ENCODE assay signal across 9 cellular contexts in genomic region chr12:47704719-47705118, GRCh38. TPM values are rescaled to one million over a fixed set of nuclear protein-coding genes. Genes with fewer than 3 reads are reported as not detected.
DNase-seq lines count a peak whose midpoint lies in the region; ATAC-seq, FAIRE-seq and TF ChIP-seq lines count a peak whose summit lies in the region.
"Had no signal": no experiment of that assay in that cellular context is flagged by ENCODE, and none has a peak within 500 bp of the region (broad histone marks: within the 10 kb centered on the region; RNA-seq: fewer than 3 reads in every experiment).

No MANE protein-coding gene starts in this region.

- CTCF ChIA-PET in HepG2 (lab: Yijun Ruan, JAX; ENCODE audit: low intra/inter-chr PET ratio, low total read pairs), result no interaction called here

- in situ Hi-C loops in HepG2 (cut with HindIII; ENCODE audit: extremely low pct_ligation_motif_present, low pct_unique_long_range_greater_than_20kb), result no loop called here

- H3K27me3 ChIP-seq in HepG2 (ENCODE audit: control insufficient read depth in 1 of 2, insufficient read depth in 2 of 2, low read length in 2 of 2), result no peaks in the 10 kb centered on the region; a peak in 1 of 5 replicates
- no peaks in the 10 kb centered on the region for H3K27me3 ChIP-seq in right lobe of liver
- no peaks in the 10 kb centered on the region for H3K27me3 ChIP-seq in ascending aorta
- no peaks in the 10 kb centered on the region for H3K27me3 ChIP-seq in vagina
- H3K27me3 ChIP-seq: Peyer's patch had no signal

- peaks cover 14% of the 10 kb centered on the region for H3K36me3 Mint-ChIP-seq in memory B cell

- H3K4me1 Mint-ChIP-seq in memory B cell, result peaks cover 50% of the 10 kb centered on the region

- FAIRE-seq in HepG2 (lab: Jason Lieb, UNC), result no peak

- intact Hi-C loops in HepG2 (cut with micrococcal nuclease; ENCODE audit: unreplicated experiment), result no loop called here
- intact Hi-C loops in right lobe of liver (cut with DNase I), result no loop called here
- intact Hi-C loops in ascending aorta (cut with DNase I), result loop anchor here (5.0 to 10.0 kb wide), 2 partner anchors 198 to 260 kb away; partner anchors contain the start of genes TMEM106C and VDR
- intact Hi-C loops in vagina (cut with DNase I), result no loop called here

- H3K27ac ChIP-seq in HepG2 (ENCODE audit: extremely low read length, insufficient read depth, low read length) (no peak overlapping the region), right lobe of liver (no peak overlapping the region), ascending aorta (no peak overlapping the region), vagina (no peak overlapping the region)

- H3K9ac ChIP-seq in HepG2 (ENCODE audit: insufficient read depth, low read depth, low read length), result peak overlapping the region; percentile 86

- H2AFZ ChIP-seq in HepG2 (ENCODE audit: low read length), result no peak overlapping the region

- DNase-seq in HepG2 (ENCODE audit: low spot score) (no peak), right lobe of liver (no peak), ascending aorta (ENCODE audit: low spot score in 2 of 2) (no peak), memory B cell (ENCODE audit: low spot score in 2 of 2) (no peak), vagina (ENCODE audit: extremely low spot score in 2 of 2) (no peak)
- DNase-seq in activated effector memory CD4-positive, alpha-beta T cell treated with anti-CD3 and anti-CD28 coated beads, Interleukin-2, amount 50 U/mL, for 16 hours, result no peak

- TF ChIP-seq CTCF in HepG2 (CRISPR knock-in tag; IDR thresholded peaks at IDR 0.05) (no peak), right lobe of liver (IDR thresholded peaks at IDR 0.05) (no peak), ascending aorta (IDR thresholded peaks at IDR 0.05) (no peak), vagina (IDR thresholded peaks at IDR 0.05) (no peak)

- peak overlapping the region; percentile 63 for H3K27ac Mint-ChIP-seq in memory B cell

- H3K36me3 ChIP-seq in HepG2 (replicated peaks in 1 of 2; ENCODE audit: control insufficient read depth in 1 of 2, insufficient read depth in 2 of 2, low read length in 2 of 2) (peaks cover 3 to 4% of the 10 kb centered on the region in 2 experiments; a peak in 2 of 5 replicates), right lobe of liver (peaks cover 0 to 9% (median 3%) of the 10 kb centered on the region in 4 donors), ascending aorta (peaks cover 0 to 9% of the 10 kb centered on the region in 2 donors), vagina (no peaks in the 10 kb centered on the region)

- TF ChIP-seq POLR2A in HepG2 (IDR thresholded peaks at IDR 0.05; ENCODE audit: insufficient read depth in 1 of 2, low read depth in 2 of 2, low read length in 2 of 2) (no peak), right lobe of liver (IDR thresholded peaks at IDR 0.05) (no peak), vagina (IDR thresholded peaks at IDR 0.05) (no peak)

- no peaks in the 10 kb centered on the region for H3K27me3 Mint-ChIP-seq in memory B cell

- WGBS in HepG2 (ENCODE audit: low lambda C conversion rate), result 95% methylated on average over 9 of the region's 9 CpGs
- 83% methylated on average over 9 of the region's 9 CpGs for WGBS in right lobe of liver (ENCODE audit: insufficient coverage, low coverage, low lambda C conversion rate, missing lambda C conversion rate)

- no peak for TF ChIP-seq RAD21 in HepG2 (CRISPR knock-in tag; IDR thresholded peaks at IDR 0.05)

- ATAC-seq in HepG2 (no peak), right lobe of liver (no peak), memory B cell (ENCODE audit: low read depth) (no peak), GM19328 (IDR thresholded peaks at IDR 0.05; ENCODE audit: unreplicated experiment) (no peak), HG03460 (IDR thresholded peaks at IDR 0.05; ENCODE audit: unreplicated experiment) (no peak)

- peak overlapping the region; percentile 86 for H3K4me2 ChIP-seq in HepG2 (ENCODE audit: low read depth, low read length)

- H3K4me3 ChIP-seq in HepG2 (replicated peaks in 1 of 3; ENCODE audit: insufficient read depth in 1 of 3, low read depth in 2 of 3, low read length in 3 of 3), result peak overlapping the region; percentile 83 to 93 (median 91)
- no peak overlapping the region for H3K4me3 ChIP-seq in right lobe of liver
- H3K4me3 ChIP-seq in ascending aorta, result peak overlapping the region; percentile 94 to 95
- H3K4me3 ChIP-seq in vagina, result peak overlapping the region; percentile 79 to 84

- H4K20me1 ChIP-seq in HepG2 (ENCODE audit: insufficient read depth, low read length), result no peaks in the 10 kb centered on the region

- no peaks in the 10 kb centered on the region for H3K9me3 ChIP-seq in HepG2 (ENCODE audit: low read length)
- H3K9me3 ChIP-seq in right lobe of liver, result no peaks in the 10 kb centered on the region
- H3K9me3 ChIP-seq in ascending aorta, result no peaks in the 10 kb centered on the region
- no peaks in the 10 kb centered on the region for H3K9me3 ChIP-seq in vagina
- H3K9me3 ChIP-seq: Peyer's patch had no signal

- H3K4me3 Mint-ChIP-seq in memory B cell, result peak overlapping the region; percentile 99

- no peak for TF ChIP-seq EP300 in HepG2 (IDR thresholded peaks at IDR 0.05; ENCODE audit: low read depth in 2 of 2, low read length in 2 of 2)
- TF ChIP-seq EP300 in HepG2 (CRISPR knock-in tag; IDR thresholded peaks at IDR 0.05; ENCODE audit: borderline replicate concordance), result no peak

- H3K79me2 ChIP-seq in HepG2 (ENCODE audit: insufficient read depth, low read length), result peaks cover 26% of the 10 kb centered on the region

- no TSS peak for BruUV-seq in HepG2 (replicated peaks; lab: Mats Ljungman, UMichigan)

- H3K4me1 ChIP-seq in HepG2 (ENCODE audit: insufficient read depth, low read length) (peaks cover 39% of the 10 kb centered on the region), right lobe of liver (peaks cover 0 to 7% (median 3%) of the 10 kb centered on the region in 4 donors), ascending aorta (peaks cover 0 to 6% of the 10 kb centered on the region in 2 donors), vagina (peaks cover 41% of the 10 kb centered on the region)

- POLR2A ChIA-PET in HepG2 (lab: Yijun Ruan, JAX), result no interaction called here

- H3K9me3 Mint-ChIP-seq in memory B cell, result no peaks in the 10 kb centered on the region

RNA-seq across cellular contexts. Expression of gene RPAP3, which starts 1.1 kb away (rescaled TPM):
- 32.8 and 54.2 TPM in 2 replicates for total RNA-seq in HepG2 (2016; rRNA removed; fragmentation: Illumina TruSeq; extraction: Trizol)
- total RNA-seq in HepG2 (2016; cell fraction: cytosol; rRNA removed; fragmentation: Illumina TruSeq; extraction: Trizol; ENCODE audit: low read depth), result 1.8 and 2.4 TPM in 2 replicates
- 32.6 and 56.0 TPM in 2 replicates for total RNA-seq in HepG2 (2016; cell fraction: insoluble cytoplasmic fraction; rRNA removed; fragmentation: Illumina TruSeq; extraction: Trizol)
- total RNA-seq in HepG2 (2016; cell fraction: membrane; rRNA removed; fragmentation: Illumina TruSeq; extraction: Trizol), result 6.0 and 7.0 TPM in 2 replicates
- 20.5 and 22.8 TPM in 2 replicates for total RNA-seq in HepG2 (2016; cell fraction: nucleus; rRNA removed; fragmentation: Illumina TruSeq; extraction: Trizol)
- polyA plus RNA-seq in HepG2 (2011; rRNA removed), result 6.0 and 8.8 TPM in 2 replicates
- polyA plus RNA-seq in HepG2 (2011; cell fraction: cytosol; rRNA removed), result 2.6 and 4.0 TPM in 2 replicates
- 2.1 and 4.0 TPM in 2 replicates for polyA plus RNA-seq in HepG2 (2011; cell fraction: nucleus; rRNA removed)
- polyA plus RNA-seq in HepG2 (2012), result 12.7 and 13.8 TPM in 2 replicates
- 1.9 and 2.4 TPM in 2 replicates for polyA plus RNA-seq in HepG2 (2016; cell fraction: cytosol; fragmentation: Illumina TruSeq; extraction: Trizol; ENCODE audit: low read depth)
- 54.9 and 56.4 TPM in 2 replicates for polyA plus RNA-seq in HepG2 (2016; cell fraction: insoluble cytoplasmic fraction; fragmentation: Illumina TruSeq; extraction: Trizol; ENCODE audit: low read depth)
- polyA plus RNA-seq in HepG2 (2016; cell fraction: membrane; fragmentation: Illumina TruSeq; extraction: Trizol; ENCODE audit: low read depth), result 4.1 and 4.9 TPM in 2 replicates
- 28.1 and 29.6 TPM in 2 replicates for polyA plus RNA-seq in HepG2 (2016; cell fraction: nucleus; fragmentation: Illumina TruSeq; extraction: Trizol; ENCODE audit: insufficient read depth, low read depth)
- 1.6 and 3.1 TPM in 2 replicates for polyA minus RNA-seq in HepG2 (2011; rRNA and poly(A)+ RNA removed; ENCODE audit: low replicate concordance)
- polyA minus RNA-seq in HepG2 (2011; cell fraction: cytosol; rRNA and poly(A)+ RNA removed), result 6.3 and 6.5 TPM in 2 replicates
- 25.4 and 29.5 TPM in 2 replicates for polyA minus RNA-seq in HepG2 (2011; cell fraction: nucleus; rRNA and poly(A)+ RNA removed)
- total RNA-seq in right lobe of liver, result 10 to 100 TPM in 3 of 6 experiments, 1 to 10 TPM in 3; 6.9 to 13.2 (median 10.4) TPM
- 8.1 TPM for total RNA-seq in ascending aorta
- 19.2 TPM for total RNA-seq in vagina

RNA-seq across cellular contexts. Expression of gene ENDOU, which starts 20.6 kb away (rescaled TPM):
- total RNA-seq in HepG2 (2016; rRNA removed; fragmentation: Illumina TruSeq; extraction: Trizol) (not detected in 2 replicates), right lobe of liver (not detected), ascending aorta (not detected), vagina (21.4 TPM)
- total RNA-seq in HepG2 (2016; cell fraction: cytosol; rRNA removed; fragmentation: Illumina TruSeq; extraction: Trizol; ENCODE audit: low read depth), result not detected in 2 replicates
- total RNA-seq in HepG2 (2016; cell fraction: insoluble cytoplasmic fraction; rRNA removed; fragmentation: Illumina TruSeq; extraction: Trizol), result not detected in 2 replicates
- not detected in 2 replicates for total RNA-seq in HepG2 (2016; cell fraction: membrane; rRNA removed; fragmentation: Illumina TruSeq; extraction: Trizol)
- total RNA-seq in HepG2 (2016; cell fraction: nucleus; rRNA removed; fragmentation: Illumina TruSeq; extraction: Trizol), result not detected in 2 replicates
- polyA plus RNA-seq in HepG2 (2011; rRNA removed), result not detected in 2 replicates
- not detected in 2 replicates for polyA plus RNA-seq in HepG2 (2011; cell fraction: cytosol; rRNA removed)
- polyA plus RNA-seq in HepG2 (2011; cell fraction: nucleus; rRNA removed), result not detected in 2 replicates
- not detected in 2 replicates for polyA plus RNA-seq in HepG2 (2012)
- not detected in 2 replicates for polyA plus RNA-seq in HepG2 (2016; cell fraction: cytosol; fragmentation: Illumina TruSeq; extraction: Trizol; ENCODE audit: low read depth)
- polyA plus RNA-seq in HepG2 (2016; cell fraction: insoluble cytoplasmic fraction; fragmentation: Illumina TruSeq; extraction: Trizol; ENCODE audit: low read depth), result not detected in 2 replicates
- not detected in 2 replicates for polyA plus RNA-seq in HepG2 (2016; cell fraction: membrane; fragmentation: Illumina TruSeq; extraction: Trizol; ENCODE audit: low read depth)
- polyA plus RNA-seq in HepG2 (2016; cell fraction: nucleus; fragmentation: Illumina TruSeq; extraction: Trizol; ENCODE audit: insufficient read depth, low read depth), result not detected in 2 replicates
- polyA minus RNA-seq in HepG2 (2011; rRNA and poly(A)+ RNA removed; ENCODE audit: low replicate concordance), result not detected in 2 replicates
- not detected in 2 replicates for polyA minus RNA-seq in HepG2 (2011; cell fraction: cytosol; rRNA and poly(A)+ RNA removed)
- polyA minus RNA-seq in HepG2 (2011; cell fraction: nucleus; rRNA and poly(A)+ RNA removed), result not detected in 2 replicates
- total RNA-seq: Peyer's patch had no signal

RNA-seq across cellular contexts. Expression of gene RAPGEF3, which starts 54.0 kb away (rescaled TPM):
- total RNA-seq in HepG2 (2016; rRNA removed; fragmentation: Illumina TruSeq; extraction: Trizol) (0.07 TPM in 1 of 2 replicates, not detected in the other), right lobe of liver (1 to 10 TPM in 5 of 6 experiments, under 1 TPM in 1; 0.81 to 4.6 (median 2.6) TPM), ascending aorta (165 TPM), vagina (52.3 TPM)
- total RNA-seq in HepG2 (2016; cell fraction: cytosol; rRNA removed; fragmentation: Illumina TruSeq; extraction: Trizol; ENCODE audit: low read depth), result not detected in 2 replicates
- total RNA-seq in HepG2 (2016; cell fraction: insoluble cytoplasmic fraction; rRNA removed; fragmentation: Illumina TruSeq; extraction: Trizol), result 0.09 TPM in 1 of 2 replicates, not detected in the other
- total RNA-seq in HepG2 (2016; cell fraction: membrane; rRNA removed; fragmentation: Illumina TruSeq; extraction: Trizol), result 0.03 TPM in 1 of 2 replicates, not detected in the other
- total RNA-seq in HepG2 (2016; cell fraction: nucleus; rRNA removed; fragmentation: Illumina TruSeq; extraction: Trizol), result 0.40 TPM in 1 of 2 replicates, not detected in the other
- polyA plus RNA-seq in HepG2 (2011; rRNA removed), result 0.07 and 0.37 TPM in 2 replicates
- polyA plus RNA-seq in HepG2 (2011; cell fraction: cytosol; rRNA removed), result 0.05 and 0.13 TPM in 2 replicates
- 0.56 and 0.95 TPM in 2 replicates for polyA plus RNA-seq in HepG2 (2011; cell fraction: nucleus; rRNA removed)
- 0.11 and 0.16 TPM in 2 replicates for polyA plus RNA-seq in HepG2 (2012)
- not detected in 2 replicates for polyA plus RNA-seq in HepG2 (2016; cell fraction: cytosol; fragmentation: Illumina TruSeq; extraction: Trizol; ENCODE audit: low read depth)
- 0.17 TPM in 1 of 2 replicates, not detected in the other for polyA plus RNA-seq in HepG2 (2016; cell fraction: insoluble cytoplasmic fraction; fragmentation: Illumina TruSeq; extraction: Trizol; ENCODE audit: low read depth)
- polyA plus RNA-seq in HepG2 (2016; cell fraction: membrane; fragmentation: Illumina TruSeq; extraction: Trizol; ENCODE audit: low read depth), result not detected in 2 replicates
- polyA plus RNA-seq in HepG2 (2016; cell fraction: nucleus; fragmentation: Illumina TruSeq; extraction: Trizol; ENCODE audit: insufficient read depth, low read depth), result 0.63 TPM in 1 of 2 replicates, not detected in the other
- polyA minus RNA-seq in HepG2 (2011; rRNA and poly(A)+ RNA removed; ENCODE audit: low replicate concordance), result 0.28 and 2.0 TPM in 2 replicates
- not detected in 2 replicates for polyA minus RNA-seq in HepG2 (2011; cell fraction: cytosol; rRNA and poly(A)+ RNA removed)
- polyA minus RNA-seq in HepG2 (2011; cell fraction: nucleus; rRNA and poly(A)+ RNA removed), result 0.13 and 1.1 TPM in 2 replicates

Comparison
In these comparisons a context has a peak if more than half of its experiments do, and no peak if none do; other contexts are left out.
1. H3K4me3 ChIP-seq: peak in HepG2 (3 of 3), ascending aorta (2 of 2) and vagina (2 of 2); none in right lobe of liver (0 of 3).
2. RNA of gene ENDOU, which starts 20.6 kb away (total RNA-seq): 21.4 TPM in vagina (single experiment); not detected in right lobe of liver, not detected in HepG2 and not detected in ascending aorta (single experiment); every median in the first group is over 10 times any median in the second.